ENCODE assay signal across 11 cellular contexts in genomic region chr2:189444322-189444721, GRCh38. TPM values are rescaled to one million over a fixed set of nuclear protein-coding genes. Genes with fewer than 3 reads are reported as not detected.
DNase-seq lines count a peak whose midpoint lies in the region; ATAC-seq, FAIRE-seq and TF ChIP-seq lines count a peak whose summit lies in the region.
"Had no signal": no experiment of that assay in that cellular context is flagged by ENCODE, and none has a peak within 500 bp of the region (broad histone marks: within the 10 kb centered on the region; RNA-seq: fewer than 3 reads in every experiment).

No MANE protein-coding gene starts in this region.

- dilution Hi-C loops in endothelial cell of umbilical vein (cut with MboI; ENCODE audit: extremely low pct_ligation_motif_present, low sequenced_read_pairs), result no loop called here

- H3K9ac ChIP-seq in endothelial cell of umbilical vein (replicated peaks; ENCODE audit: extremely low read depth, insufficient read depth, low read length) (no peak overlapping the region), neuronal stem cell (ENCODE audit: low read depth, low read length, poor library complexity) (no peak overlapping the region)
- H3K9ac ChIP-seq: parathyroid adenoma had no signal

- H3K27me3 Mint-ChIP-seq in HFFc6 (ENCODE audit: insufficient read depth), result peaks cover 2% of the 10 kb centered on the region

- H3K79me2 ChIP-seq in endothelial cell of umbilical vein (ENCODE audit: control insufficient read depth, insufficient read depth, low read length), result peaks cover 70% of the 10 kb centered on the region

- CTCF ChIA-PET in endothelial cell of umbilical vein (lab: Charles Lee), result no interaction called here

- H2AK5ac ChIP-seq in neuronal stem cell (ENCODE audit: low read depth, low read length), result no peak overlapping the region

- H3K4ac ChIP-seq in neuronal stem cell (ENCODE audit: low read length), result no peak overlapping the region

- TF ChIP-seq CTCF in endothelial cell of umbilical vein (IDR thresholded peaks at IDR 0.05; ENCODE audit: extremely low read depth in 1 of 2, insufficient read depth in 1 of 2, low read depth in 1 of 2, low read length in 2 of 2) (no peak), HFFc6 (IDR thresholded peaks at IDR 0.05) (no peak)

- DNase-seq in endothelial cell of umbilical vein (ENCODE audit: low read depth, low spot score) (no peak), HFFc6 (no peak), DMS79 treated with DMSO at 0.1 percent for 48 hours (lab: John Stamatoyannopoulos, UW) (no peak), neuronal stem cell (ENCODE audit: low spot score) (no peak), NCI-H526 treated with DMSO at 0.1 percent for 48 hours (lab: John Stamatoyannopoulos, UW) (no peak)
- DNase-seq: NCI-H2171 treated with DMSO at 0.1 percent for 48 hours had no signal

- peaks cover 2% of the 10 kb centered on the region for H3K79me1 ChIP-seq in neuronal stem cell (ENCODE audit: low read depth, low read length)

- no CpG with 5 or more reads among the region's 1 CpG for WGBS in neuronal stem cell (ENCODE audit: extremely low coverage in 2 of 2, insufficient read length in 2 of 2, insufficient replicate concordance in 1 of 2), 2 donors

- H4K20me1 ChIP-seq in endothelial cell of umbilical vein (replicated peaks; ENCODE audit: control insufficient read depth, extremely low read depth, insufficient read depth, low read length), result no peaks in the 10 kb centered on the region

- H3K36me3 ChIP-seq in endothelial cell of umbilical vein (ENCODE audit: control insufficient read depth in 2 of 2, extremely low read depth in 1 of 2, insufficient read depth in 2 of 2, low read length in 2 of 2) (peaks cover 2 to 7% of the 10 kb centered on the region in 2 experiments), neuronal stem cell (replicated peaks in 1 of 2; ENCODE audit: control insufficient read depth in 2 of 2, insufficient read depth in 2 of 2, low read length in 2 of 2) (peaks cover 0 to 67% of the 10 kb centered on the region in 2 donors)

- peaks cover 16% of the 10 kb centered on the region for H3K4me1 ChIP-seq in endothelial cell of umbilical vein (ENCODE audit: control insufficient read depth, extremely low read depth, insufficient read depth, low read length)
- peaks cover 1 to 6% of the 10 kb centered on the region in 2 donors for H3K4me1 ChIP-seq in neuronal stem cell (ENCODE audit: control insufficient read depth in 2 of 2, insufficient read depth in 1 of 2, low read depth in 1 of 2, low read length in 2 of 2)
- H3K4me1 ChIP-seq: parathyroid adenoma had no signal

- H3K23ac ChIP-seq in neuronal stem cell (ENCODE audit: low read depth, low read length, poor library complexity), result no peak overlapping the region

- no peak overlapping the region for H2BK15ac ChIP-seq in neuronal stem cell (ENCODE audit: low read length)

- H2AFZ ChIP-seq in endothelial cell of umbilical vein (ENCODE audit: low read depth, low read length) (no peak overlapping the region), neuronal stem cell (ENCODE audit: low read length) (no peak overlapping the region)
- H2AFZ ChIP-seq: parathyroid adenoma had no signal

- no peak overlapping the region for H3K14ac ChIP-seq in neuronal stem cell (ENCODE audit: low read length)

- ATAC-seq in GM18498 (IDR thresholded peaks at IDR 0.05; ENCODE audit: unreplicated experiment), result peak; percentile 22
- peak; percentile 28 for ATAC-seq in GM21390 (IDR thresholded peaks at IDR 0.05; ENCODE audit: unreplicated experiment)
- peak; percentile 30 for ATAC-seq in HG03460 (IDR thresholded peaks at IDR 0.05; ENCODE audit: unreplicated experiment)

- H3K9me3 ChIP-seq in endothelial cell of umbilical vein (replicated peaks; ENCODE audit: control insufficient read depth, insufficient read depth, low read length) (no peaks in the 10 kb centered on the region), neuronal stem cell (replicated peaks in 1 of 2; ENCODE audit: control insufficient read depth in 2 of 2, insufficient read depth in 1 of 2, low read depth in 1 of 2, low read length in 2 of 2) (peaks cover 0 to 3% of the 10 kb centered on the region in 2 donors)
- H3K9me3 ChIP-seq: thoracic aorta had no signal

- no peak overlapping the region for H3K4me3 Mint-ChIP-seq in HFFc6

- no peak overlapping the region for H3K4me2 ChIP-seq in endothelial cell of umbilical vein (ENCODE audit: insufficient read depth, low read length)
- no peak overlapping the region for H3K4me2 ChIP-seq in neuronal stem cell (ENCODE audit: insufficient read depth, low read length, poor library complexity, severe bottlenecking)

- no peaks in the 10 kb centered on the region for H3K9me3 Mint-ChIP-seq in HFFc6

- TF ChIP-seq POLR2A in endothelial cell of umbilical vein (IDR thresholded peaks at IDR 0.05; ENCODE audit: low read depth, low read length), result no peak

- no peak overlapping the region for H3K27ac ChIP-seq in endothelial cell of umbilical vein (ENCODE audit: insufficient read depth, low read depth, low read length)
- no peak overlapping the region for H3K27ac ChIP-seq in neuronal stem cell (replicated peaks; ENCODE audit: low read length)
- H3K27ac ChIP-seq: parathyroid adenoma, thoracic aorta had no signal

- no peaks in the 10 kb centered on the region for H3K9me1 ChIP-seq in endothelial cell of umbilical vein (replicated peaks; ENCODE audit: control insufficient read depth, extremely low read depth, insufficient read depth, low read length)

- POLR2A ChIA-PET in endothelial cell of umbilical vein (lab: Charles Lee), result no interaction called here

- H4K8ac ChIP-seq in neuronal stem cell (ENCODE audit: low read depth, low read length), result no peak overlapping the region

- H4K91ac ChIP-seq in neuronal stem cell (ENCODE audit: low read depth, low read length, poor library complexity), result no peak overlapping the region

- H3K27ac Mint-ChIP-seq in HFFc6, result no peak overlapping the region

- no peak for FAIRE-seq in endothelial cell of umbilical vein (lab: Jason Lieb, UNC)

- no peak overlapping the region for H2BK5ac ChIP-seq in neuronal stem cell (ENCODE audit: low read length)

- intact Hi-C loops in endothelial cell of umbilical vein (cut with micrococcal nuclease), result no loop called here

- H2BK12ac ChIP-seq in neuronal stem cell (ENCODE audit: low read length), result no peak overlapping the region

- no peak overlapping the region for H3K18ac ChIP-seq in neuronal stem cell (ENCODE audit: low read length)

- H3K27me3 ChIP-seq in endothelial cell of umbilical vein (ENCODE audit: control insufficient read depth in 2 of 2, insufficient read depth in 2 of 2, low read length in 2 of 2) (no peaks in the 10 kb centered on the region), neuronal stem cell (ENCODE audit: control insufficient read depth in 3 of 3, insufficient read depth in 3 of 3, low read depth in 1 of 3, low read length in 3 of 3) (no peaks in the 10 kb centered on the region)

- H3K4me3 ChIP-seq in endothelial cell of umbilical vein (replicated peaks in 1 of 3; ENCODE audit: insufficient read depth in 1 of 3, low read depth in 1 of 3, low read length in 3 of 3), result no peak overlapping the region
- no peak overlapping the region for H3K4me3 ChIP-seq in neuronal stem cell (ENCODE audit: low read length in 2 of 2)
- H3K4me3 ChIP-seq: thoracic aorta had no signal

- peaks cover 8% of the 10 kb centered on the region; the same call in 1 of the 2 replicates for H3K36me3 Mint-ChIP-seq in HFFc6 (ENCODE audit: low read depth)

- peaks cover 15% of the 10 kb centered on the region for H3K4me1 Mint-ChIP-seq in HFFc6 (ENCODE audit: low read depth)

- H2BK120ac ChIP-seq in neuronal stem cell (ENCODE audit: low read depth, low read length), result no peak overlapping the region

- BruUV-seq in endothelial cell of umbilical vein (replicated peaks; lab: Mats Ljungman, UMichigan), result no TSS peak

TF ChIP-seq in endothelial cell of umbilical vein, 7 proteins besides CTCF, POLR2A, EP300 and RAD21:
- TF ChIP-seq EZH2 (IDR thresholded peaks at IDR 0.05; ENCODE audit: borderline replicate concordance, low read depth, low read length, severe bottlenecking) (no peak), POLR2AphosphoS5 (IDR thresholded peaks at IDR 0.05; ENCODE audit: insufficient read depth, low read depth, low read length) (no peak), JUN (IDR thresholded peaks at IDR 0.05; ENCODE audit: borderline replicate concordance, insufficient read depth, insufficient read length, low read depth) (peak; percentile 22)

RNA-seq across cellular contexts. Expression of gene WDR75, which starts 3.0 kb away (rescaled TPM):
- total RNA-seq in endothelial cell of umbilical vein, result 41.7 and 44.8 TPM in 2 replicates
- 11.2 and 17.4 TPM in 2 replicates for polyA plus RNA-seq in endothelial cell of umbilical vein
- 19.6 and 20.5 TPM in 2 replicates for polyA plus RNA-seq in endothelial cell of umbilical vein (2011; cell fraction: cytosol; rRNA removed)
- 73.8 and 81.4 TPM in 2 replicates for polyA plus RNA-seq in endothelial cell of umbilical vein (2011; cell fraction: nucleus; rRNA removed)
- polyA plus RNA-seq in endothelial cell of umbilical vein (2012), result 51.4 and 57.2 TPM in 2 replicates
- 87.5 and 93.8 TPM in 2 replicates for polyA minus RNA-seq in endothelial cell of umbilical vein
- 15.3 TPM for polyA minus RNA-seq in endothelial cell of umbilical vein (2011; cell fraction: cytosol; rRNA and poly(A)+ RNA removed)
- polyA minus RNA-seq in endothelial cell of umbilical vein (2011; cell fraction: nucleus; rRNA and poly(A)+ RNA removed), result 73.4 and 126 TPM in 2 replicates
- 10 to 100 TPM; 28.9 to 35.7 (median 31.0) TPM for total RNA-seq in HFFc6 (2021; fragmentation: NEBNext Ultra II Directional; extraction: Animal tissue kit (Norgen Biotek cat#: 25700))
- 46.7 TPM for polyA plus RNA-seq in neuronal stem cell (2013, experiment 1 of 2)
- polyA plus RNA-seq in neuronal stem cell (2013, experiment 2 of 2), result 47.0 TPM
